2 cellular contexts compared by ENCODE assay signal in the genomic region with DNA sequence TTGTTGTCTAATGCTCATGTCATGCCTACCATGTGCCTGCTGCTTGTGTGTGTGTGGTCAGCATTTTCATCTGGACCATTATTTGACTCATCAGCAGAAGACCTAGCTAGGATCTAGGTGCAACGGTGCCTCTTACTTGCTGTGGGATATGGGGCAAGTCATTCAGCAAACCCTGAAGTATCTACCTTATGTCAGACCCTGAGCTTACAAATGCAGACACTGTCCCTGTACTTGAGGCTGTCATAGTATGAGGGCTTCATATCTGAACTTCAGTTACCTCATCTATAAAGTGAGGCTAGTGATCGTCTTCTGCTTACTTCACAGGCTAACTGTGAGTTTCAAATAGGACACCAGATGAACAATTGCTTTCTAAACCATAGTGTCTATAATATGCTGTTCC.
A peak's percentile ranks its signal among the peaks of the same experiment; 100 is the strongest.
TF ChIP-seq lines count a peak whose summit lies in the region.

No MANE protein-coding gene starts in this region.

TF ChIP-seq in HepG2, 621 proteins besides CTCF, POLR2A, EP300 and RAD21 (continues in another document):
- TF ChIP-seq ZNF577 (CRISPR knock-in tag; IDR thresholded peaks at IDR 0.05; ENCODE audit: borderline replicate concordance, low read depth): no peak
- TF ChIP-seq, protein P1, sequence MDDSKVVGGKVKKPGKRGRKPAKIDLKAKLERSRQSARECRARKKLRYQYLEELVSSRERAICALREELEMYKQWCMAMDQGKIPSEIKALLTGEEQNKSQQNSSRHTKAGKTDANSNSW (CRISPR knock-in tag; IDR thresholded peaks at IDR 0.05; ENCODE audit: borderline replicate concordance): no peak
- no peak for TF ChIP-seq ZSCAN31 (CRISPR knock-in tag; IDR thresholded peaks at IDR 0.05; ENCODE audit: low read depth)
- TF ChIP-seq, protein P2, sequence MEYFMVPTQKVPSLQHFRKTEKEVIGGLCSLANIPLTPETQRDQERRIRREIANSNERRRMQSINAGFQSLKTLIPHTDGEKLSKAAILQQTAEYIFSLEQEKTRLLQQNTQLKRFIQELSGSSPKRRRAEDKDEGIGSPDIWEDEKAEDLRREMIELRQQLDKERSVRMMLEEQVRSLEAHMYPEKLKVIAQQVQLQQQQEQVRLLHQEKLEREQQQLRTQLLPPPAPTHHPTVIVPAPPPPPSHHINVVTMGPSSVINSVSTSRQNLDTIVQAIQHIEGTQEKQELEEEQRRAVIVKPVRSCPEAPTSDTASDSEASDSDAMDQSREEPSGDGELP (IDR thresholded peaks at IDR 0.05; ENCODE audit: borderline replicate concordance, low read depth): no peak
- no peak for TF ChIP-seq SATB2 (CRISPR knock-in tag; IDR thresholded peaks at IDR 0.05)
- TF ChIP-seq PHF21A (CRISPR knock-in tag; IDR thresholded peaks at IDR 0.05): no peak
- TF ChIP-seq, protein P3, sequence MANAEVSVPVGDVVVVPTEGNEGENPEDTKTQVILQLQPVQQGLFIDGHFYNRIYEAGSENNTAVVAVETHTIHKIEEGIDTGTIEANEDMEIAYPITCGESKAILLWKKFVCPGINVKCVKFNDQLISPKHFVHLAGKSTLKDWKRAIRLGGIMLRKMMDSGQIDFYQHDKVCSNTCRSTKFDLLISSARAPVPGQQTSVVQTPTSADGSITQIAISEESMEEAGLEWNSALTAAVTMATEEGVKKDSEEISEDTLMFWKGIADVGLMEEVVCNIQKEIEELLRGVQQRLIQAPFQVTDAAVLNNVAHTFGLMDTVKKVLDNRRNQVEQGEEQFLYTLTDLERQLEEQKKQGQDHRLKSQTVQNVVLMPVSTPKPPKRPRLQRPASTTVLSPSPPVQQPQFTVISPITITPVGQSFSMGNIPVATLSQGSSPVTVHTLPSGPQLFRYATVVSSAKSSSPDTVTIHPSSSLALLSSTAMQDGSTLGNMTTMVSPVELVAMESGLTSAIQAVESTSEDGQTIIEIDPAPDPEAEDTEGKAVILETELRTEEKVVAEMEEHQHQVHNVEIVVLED (CRISPR knock-in tag; IDR thresholded peaks at IDR 0.05; ENCODE audit: borderline replicate concordance): no peak
- TF ChIP-seq CREB1 (IDR thresholded peaks at IDR 0.05): no peak
- TF ChIP-seq CREB1 (CRISPR knock-in tag; IDR thresholded peaks at IDR 0.05): no peak
- TF ChIP-seq MAFK (conservative IDR thresholded peaks at IDR 0.05 in 1 of 2, IDR thresholded peaks at IDR 0.05 in 1 of 2; ENCODE audit: low read length in 2 of 2): peak in 1 of 2 experiments; percentile 48; a peak in 3 of 4 replicates
- TF ChIP-seq IRF1 (CRISPR knock-in tag; IDR thresholded peaks at IDR 0.05; ENCODE audit: low read depth): no peak
- TF ChIP-seq MAFF (IDR thresholded peaks at IDR 0.05; ENCODE audit: low read depth, low read length): peak; percentile 38; the same call in 1 of the 2 replicates
- no peak for TF ChIP-seq ZFP91 (CRISPR knock-in tag; IDR thresholded peaks at IDR 0.05; ENCODE audit: borderline replicate concordance)
- no peak for TF ChIP-seq ZNF563 (CRISPR knock-in tag; IDR thresholded peaks at IDR 0.05)
- no peak for TF ChIP-seq AHR (CRISPR knock-in tag; IDR thresholded peaks at IDR 0.05)

TF ChIP-seq in K562, 482 proteins besides CTCF, POLR2A, EP300 and RAD21:
- TF ChIP-seq POLR3A (IDR thresholded peaks at IDR 0.05; ENCODE audit: borderline replicate concordance, extremely low read depth, insufficient read depth, insufficient read length) (no peak), HCFC1 (IDR thresholded peaks at IDR 0.05; ENCODE audit: low read depth, low read length) (no peak), ZNF316 (IDR thresholded peaks at IDR 0.05) (0 out of 2 replicates have a peak, but pooled peaks have one; percentile 16), C11orf30 (IDR thresholded peaks at IDR 0.05; ENCODE audit: low read depth) (peak; percentile 18; the same call in 1 of the 2 replicates), PRMT5 (CRISPR knock-in tag; IDR thresholded peaks at IDR 0.05) (no peak)
- TF ChIP-seq, protein P4, sequence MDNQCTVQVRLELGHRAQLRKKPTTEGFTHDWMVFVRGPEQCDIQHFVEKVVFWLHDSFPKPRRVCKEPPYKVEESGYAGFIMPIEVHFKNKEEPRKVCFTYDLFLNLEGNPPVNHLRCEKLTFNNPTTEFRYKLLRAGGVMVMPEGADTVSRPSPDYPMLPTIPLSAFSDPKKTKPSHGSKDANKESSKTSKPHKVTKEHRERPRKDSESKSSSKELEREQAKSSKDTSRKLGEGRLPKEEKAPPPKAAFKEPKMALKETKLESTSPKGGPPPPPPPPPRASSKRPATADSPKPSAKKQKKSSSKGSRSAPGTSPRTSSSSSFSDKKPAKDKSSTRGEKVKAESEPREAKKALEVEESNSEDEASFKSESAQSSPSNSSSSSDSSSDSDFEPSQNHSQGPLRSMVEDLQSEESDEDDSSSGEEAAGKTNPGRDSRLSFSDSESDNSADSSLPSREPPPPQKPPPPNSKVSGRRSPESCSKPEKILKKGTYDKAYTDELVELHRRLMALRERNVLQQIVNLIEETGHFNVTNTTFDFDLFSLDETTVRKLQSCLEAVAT (IDR thresholded peaks at IDR 0.05): no peak
